ENCODE assay signal across 1 cellular context in genomic region chr13:98174995-98175394, GRCh38.
TF ChIP-seq lines count a peak whose summit lies in the region.

No MANE protein-coding gene starts in this region.

TF ChIP-seq in IMR-90, 13 proteins besides CTCF, POLR2A, EP300 and RAD21 (continued from another document):
- no peak for TF ChIP-seq ELK1 (IDR thresholded peaks at IDR 0.05; ENCODE audit: borderline replicate concordance, low read depth, low read length)
